15 cellular contexts compared by ENCODE assay signal in the genomic region with DNA sequence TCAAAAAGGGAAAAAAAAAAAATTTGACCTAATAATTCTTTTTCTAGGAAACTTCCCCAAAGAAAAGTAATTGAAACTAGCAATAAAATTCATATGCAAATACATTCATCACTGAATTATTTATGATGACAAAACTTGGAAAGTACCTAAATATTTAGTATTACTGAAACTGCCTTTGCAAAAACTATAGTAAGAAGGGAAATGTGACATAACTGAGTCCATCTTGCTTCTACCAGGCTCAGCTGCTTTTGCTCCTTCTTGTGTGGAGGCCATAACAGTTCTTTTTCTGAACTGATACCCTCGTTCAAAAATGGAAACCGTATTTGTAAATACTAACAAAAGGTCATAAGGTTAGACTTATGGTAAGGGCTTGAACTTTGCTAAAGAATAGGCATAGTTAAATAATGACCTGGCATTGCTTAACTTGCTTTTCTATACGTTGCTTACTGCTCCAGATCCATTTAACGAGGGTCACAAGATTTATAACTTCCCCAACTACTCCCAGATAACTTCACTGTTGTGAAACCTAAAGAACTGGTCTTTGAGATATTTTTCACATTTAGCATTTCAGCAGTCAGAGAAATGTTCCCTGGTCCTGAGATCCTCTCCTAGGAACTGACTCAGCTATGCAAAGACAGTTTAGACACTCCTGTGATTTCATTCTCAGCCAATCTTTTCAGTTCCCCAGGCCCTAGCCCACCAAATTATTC.
"Had no signal": no experiment of that assay in that cellular context is flagged by ENCODE, and none has a peak within 500 bp of the region (broad histone marks: within the 10 kb centered on the region; RNA-seq: fewer than 3 reads in every experiment).

No MANE protein-coding gene starts in this region.

- H3K4me1 Mint-ChIP-seq: activated naive CD4-positive, alpha-beta T cell treated with anti-CD3 and anti-CD28 coated beads, Interleukin-2, amount 50 U/mL, for 24 hours had no signal

- H3K9me3 Mint-ChIP-seq: activated naive CD4-positive, alpha-beta T cell treated with anti-CD3 and anti-CD28 coated beads, Interleukin-2, amount 50 U/mL, for 24 hours; natural killer cell treated with Interleukin-12 subunit alpha and Interleukin-12 subunit beta and Interleukin-15 and Interleukin-18, amount 100 ng/mL, for 72 hours; stimulated activated naive B cell treated with anti-CD40 and anti-IgM and Interleukin-4, amounts not matched to agents 10 μg/mL and 1 μg/mL and 100 μg/mL, for 72 hours had no signal

- H3K4me3 Mint-ChIP-seq: activated naive CD4-positive, alpha-beta T cell treated with anti-CD3 and anti-CD28 coated beads, Interleukin-2, amount 50 U/mL, for 24 hours; natural killer cell treated with Interleukin-12 subunit alpha and Interleukin-12 subunit beta and Interleukin-15 and Interleukin-18, amount 100 ng/mL, for 72 hours; stimulated activated naive B cell treated with anti-CD40 and anti-IgM and Interleukin-4, amounts not matched to agents 10 μg/mL and 1 μg/mL and 100 μg/mL, for 72 hours had no signal

- H3K36me3 Mint-ChIP-seq: activated naive CD4-positive, alpha-beta T cell treated with anti-CD3 and anti-CD28 coated beads, Interleukin-2, amount 50 U/mL, for 24 hours; natural killer cell treated with Interleukin-12 subunit alpha and Interleukin-12 subunit beta and Interleukin-15 and Interleukin-18, amount 100 ng/mL, for 72 hours; stimulated activated naive B cell treated with anti-CD40 and anti-IgM and Interleukin-4, amounts not matched to agents 10 μg/mL and 1 μg/mL and 100 μg/mL, for 72 hours had no signal

- ATAC-seq: body of pancreas; gastroesophageal sphincter; left cardiac atrium; natural killer cell treated with Interleukin-12 subunit alpha and Interleukin-12 subunit beta and Interleukin-15 and Interleukin-18, amount 100 ng/mL, for 72 hours; sciatic nerve; stimulated activated naive B cell treated with anti-CD40 and anti-IgM and Interleukin-4, amounts not matched to agents 10 μg/mL and 1 μg/mL and 100 μg/mL, for 72 hours had no signal

- DNase-seq: activated CD4-positive, alpha-beta T cell treated with anti-CD3 and anti-CD28 coated beads, Interleukin-2, amount 50 U/mL, for 1 hour; activated T-cell treated with anti-CD3 and anti-CD28 coated beads for 4 hours; amniotic stem cell; body of pancreas; central memory CD4-positive, alpha-beta T cell; effector CD8-positive, alpha-beta T cell; left cardiac atrium; stimulated activated CD4-positive, alpha-beta T cell treated with anti-CD3 and anti-CD28 coated beads, Interleukin-2, amount 100 ng/mL, for 24 hours; stimulated activated naive B cell treated with anti-CD40 and anti-IgM and Interleukin-4, amounts not matched to agents 10 μg/mL and 1 μg/mL and 100 μg/mL, for 72 hours; substantia nigra; transverse colon had no signal

- H3K27ac Mint-ChIP-seq: activated naive CD4-positive, alpha-beta T cell treated with anti-CD3 and anti-CD28 coated beads, Interleukin-2, amount 50 U/mL, for 24 hours; natural killer cell treated with Interleukin-12 subunit alpha and Interleukin-12 subunit beta and Interleukin-15 and Interleukin-18, amount 100 ng/mL, for 72 hours; stimulated activated naive B cell treated with anti-CD40 and anti-IgM and Interleukin-4, amounts not matched to agents 10 μg/mL and 1 μg/mL and 100 μg/mL, for 72 hours had no signal
